In genomic region chr5:10578292-10578663, GRCh38 we compare ENCODE assay signal across 16 cellular contexts. TPM values are rescaled to one million over a fixed set of nuclear protein-coding genes. Genes with fewer than 3 reads are reported as not detected.
A peak's percentile ranks its signal among the peaks of the same experiment; 100 is the strongest.
DNase-seq lines count a peak whose midpoint lies in the region; ATAC-seq, FAIRE-seq and TF ChIP-seq lines count a peak whose summit lies in the region.
"Had no signal": no experiment of that assay in that cellular context is flagged by ENCODE, and none has a peak within 500 bp of the region (broad histone marks: within the 10 kb centered on the region; RNA-seq: fewer than 3 reads in every experiment).

No MANE protein-coding gene starts in this region.

- H3K4me1 ChIP-seq in liver (ENCODE audit: control insufficient read depth in 4 of 4, insufficient read depth in 4 of 4, low read length in 3 of 4): peaks cover 0 to 25% (median 10%) of the 10 kb centered on the region in 4 donors
- H3K4me1 ChIP-seq in HepG2 (ENCODE audit: insufficient read depth, low read length): no peaks in the 10 kb centered on the region
- H3K4me1 ChIP-seq in endothelial cell of umbilical vein (ENCODE audit: control insufficient read depth, extremely low read depth, insufficient read depth, low read length): peaks cover 12% of the 10 kb centered on the region
- H3K4me1 ChIP-seq in vagina: peaks cover 25% of the 10 kb centered on the region
- H3K4me1 ChIP-seq: breast epithelium, pancreas had no signal

- peaks cover 60 to 67% (median 62%) of the 10 kb centered on the region in 3 donors for H3K4me1 Mint-ChIP-seq in IgD-negative memory B cell

- H3K27me3 ChIP-seq in liver (ENCODE audit: control insufficient read depth in 4 of 4, insufficient read depth in 4 of 4, low read length in 3 of 4) (no peaks in the 10 kb centered on the region), HepG2 (ENCODE audit: control insufficient read depth in 1 of 2, insufficient read depth in 2 of 2, low read length in 2 of 2) (peaks cover 0 to 3% of the 10 kb centered on the region in 2 experiments; a peak in 1 of 5 replicates), endothelial cell of umbilical vein (ENCODE audit: control insufficient read depth in 2 of 2, insufficient read depth in 2 of 2, low read length in 2 of 2) (no peaks in the 10 kb centered on the region), vagina (no peaks in the 10 kb centered on the region)
- H3K27me3 ChIP-seq: breast epithelium, pancreas, upper lobe of left lung had no signal

- POLR2A ChIA-PET in HepG2 (lab: Yijun Ruan, JAX) (no interaction called here), endothelial cell of umbilical vein (lab: Charles Lee) (interaction anchor here (0.8 kb wide), 1 partner anchor 12 kb away, joined by 3 read pairs; no protein-coding TSS in a partner anchor)

- dilution Hi-C loops in endothelial cell of umbilical vein (cut with MboI; ENCODE audit: extremely low pct_ligation_motif_present, low sequenced_read_pairs): no loop called here

- H3K27ac ChIP-seq in liver (ENCODE audit: low read depth in 1 of 2, low read length in 2 of 2): peak overlapping the region; percentile 19 to 46
- H3K27ac ChIP-seq in HepG2 (ENCODE audit: extremely low read length, insufficient read depth, low read length): no peak overlapping the region
- H3K27ac ChIP-seq in endothelial cell of umbilical vein (ENCODE audit: insufficient read depth, low read depth, low read length): peak overlapping the region; percentile 32
- H3K27ac ChIP-seq in vagina: peak overlapping the region; percentile 34

- in situ Hi-C loops in HepG2 (cut with HindIII; ENCODE audit: extremely low pct_ligation_motif_present, low pct_unique_long_range_greater_than_20kb): no loop called here

- peak overlapping the region in 2 of 3 donors; percentile 84 to 92 for H3K27ac Mint-ChIP-seq in IgD-negative memory B cell
- H3K27ac Mint-ChIP-seq: activated CD8-positive, alpha-beta T cell treated with anti-CD3 and anti-CD28 coated beads for 36 hours had no signal

- H3K4me3 Mint-ChIP-seq in IgD-negative memory B cell: peak overlapping the region in 3 of 4 donors; percentile 29 to 87 (median 46)
- H3K4me3 Mint-ChIP-seq: activated CD8-positive, alpha-beta T cell treated with anti-CD3 and anti-CD28 coated beads for 36 hours had no signal

- H3K4me2 ChIP-seq in HepG2 (ENCODE audit: low read depth, low read length) (no peak overlapping the region), endothelial cell of umbilical vein (ENCODE audit: insufficient read depth, low read length) (no peak overlapping the region)

- H3K36me3 Mint-ChIP-seq in IgD-negative memory B cell: peaks cover 4% of the 10 kb centered on the region

- no peak for TF ChIP-seq EP300 in HepG2 (IDR thresholded peaks at IDR 0.05; ENCODE audit: low read depth in 2 of 2, low read length in 2 of 2)
- TF ChIP-seq EP300 in HepG2 (CRISPR knock-in tag; IDR thresholded peaks at IDR 0.05; ENCODE audit: borderline replicate concordance): no peak

- H4K20me1 ChIP-seq in HepG2 (ENCODE audit: insufficient read depth, low read length) (no peaks in the 10 kb centered on the region), endothelial cell of umbilical vein (replicated peaks; ENCODE audit: control insufficient read depth, extremely low read depth, insufficient read depth, low read length) (no peaks in the 10 kb centered on the region)

- peaks cover 1% of the 10 kb centered on the region for H3K27me3 Mint-ChIP-seq in IgD-negative memory B cell

- no peak for FAIRE-seq in HepG2 (lab: Jason Lieb, UNC)
- no peak for FAIRE-seq in endothelial cell of umbilical vein (lab: Jason Lieb, UNC)
- FAIRE-seq: pancreas had no signal

- H2AFZ ChIP-seq in HepG2 (ENCODE audit: low read length) (no peak overlapping the region), endothelial cell of umbilical vein (ENCODE audit: low read depth, low read length) (no peak overlapping the region)

- H3K36me3 ChIP-seq in liver (ENCODE audit: control insufficient read depth in 4 of 4, insufficient read depth in 3 of 4, low read depth in 1 of 4, low read length in 3 of 4): no peaks in the 10 kb centered on the region
- no peaks in the 10 kb centered on the region for H3K36me3 ChIP-seq in HepG2 (replicated peaks in 1 of 2; ENCODE audit: control insufficient read depth in 1 of 2, insufficient read depth in 2 of 2, low read length in 2 of 2)
- no peaks in the 10 kb centered on the region for H3K36me3 ChIP-seq in endothelial cell of umbilical vein (ENCODE audit: control insufficient read depth in 2 of 2, extremely low read depth in 1 of 2, insufficient read depth in 2 of 2, low read length in 2 of 2)
- no peaks in the 10 kb centered on the region for H3K36me3 ChIP-seq in vagina
- H3K36me3 ChIP-seq: breast epithelium, pancreas, upper lobe of left lung had no signal

- TF ChIP-seq RAD21 in liver (IDR thresholded peaks at IDR 0.05) (no peak), HepG2 (CRISPR knock-in tag; IDR thresholded peaks at IDR 0.05) (no peak)

- intact Hi-C loops in HepG2 (cut with micrococcal nuclease; ENCODE audit: unreplicated experiment) (no loop called here), endothelial cell of umbilical vein (cut with micrococcal nuclease) (no loop called here), vagina (cut with DNase I) (no loop called here)

- BruUV-seq in HepG2 (replicated peaks; lab: Mats Ljungman, UMichigan) (no TSS peak), endothelial cell of umbilical vein (replicated peaks; lab: Mats Ljungman, UMichigan) (no TSS peak)

- ATAC-seq in HepG2 (no peak), GM21360 (IDR thresholded peaks at IDR 0.05; ENCODE audit: unreplicated experiment) (no peak)
- ATAC-seq: activated CD8-positive, alpha-beta T cell treated with anti-CD3 and anti-CD28 coated beads for 36 hours had no signal

- H3K4me3 ChIP-seq in liver (ENCODE audit: low read depth in 1 of 3, low read length in 3 of 3): no peak overlapping the region
- H3K4me3 ChIP-seq in HepG2 (replicated peaks in 1 of 3; ENCODE audit: insufficient read depth in 1 of 3, low read depth in 2 of 3, low read length in 3 of 3): no peak overlapping the region
- no peak overlapping the region for H3K4me3 ChIP-seq in endothelial cell of umbilical vein (replicated peaks in 1 of 3; ENCODE audit: insufficient read depth in 1 of 3, low read depth in 1 of 3, low read length in 3 of 3)
- no peak overlapping the region for H3K4me3 ChIP-seq in vagina
- H3K4me3 ChIP-seq: breast epithelium, mucosa of descending colon, pancreas, upper lobe of left lung had no signal

- peaks cover 0 to 1% (median 0%) of the 10 kb centered on the region in 3 donors for H3K9me3 Mint-ChIP-seq in IgD-negative memory B cell
- H3K9me3 Mint-ChIP-seq: activated CD8-positive, alpha-beta T cell treated with anti-CD3 and anti-CD28 coated beads for 36 hours had no signal

- CTCF ChIA-PET in HepG2 (lab: Yijun Ruan, JAX; ENCODE audit: low intra/inter-chr PET ratio, low total read pairs): no interaction called here
- CTCF ChIA-PET in endothelial cell of umbilical vein (lab: Charles Lee): interaction anchor here (1.0 to 5.3 kb wide), 7 partner anchors 9 to 111 kb away, joined by 3 to 31 read pairs (median 4); no protein-coding TSS in a partner anchor

- H3K9me3 ChIP-seq in liver (ENCODE audit: control insufficient read depth in 4 of 4, low read length in 3 of 4): no peaks in the 10 kb centered on the region
- H3K9me3 ChIP-seq in HepG2 (ENCODE audit: low read length): no peaks in the 10 kb centered on the region
- no peaks in the 10 kb centered on the region for H3K9me3 ChIP-seq in endothelial cell of umbilical vein (replicated peaks; ENCODE audit: control insufficient read depth, insufficient read depth, low read length)
- H3K9me3 ChIP-seq in vagina: no peaks in the 10 kb centered on the region
- H3K9me3 ChIP-seq: breast epithelium, mucosa of descending colon, pancreas, upper lobe of left lung had no signal

- no peak for DNase-seq in HepG2 (ENCODE audit: low spot score)
- DNase-seq in endothelial cell of umbilical vein (ENCODE audit: low read depth, low spot score): no peak
- peak in 1 of 2 donors; percentile 40 for DNase-seq in vagina (ENCODE audit: extremely low spot score in 2 of 2)
- no peak for DNase-seq in kidney glomerular epithelial cell (lab: John Stamatoyannopoulos, UW)
- no peak for DNase-seq in NCI-H2107 (lab: John Stamatoyannopoulos, UW)
- DNase-seq: activated CD8-positive, alpha-beta T cell treated with anti-CD3 and anti-CD28 coated beads for 36 hours; activated gamma-delta T cell treated with Interleukin-2 at 50 U/mL for 16 hours; foreskin melanocyte; NCI-H510A treated with DMSO at 0.1 percent for 48 hours; pancreas had no signal

- 82% methylated on average over 1 of the region's 1 CpG for WGBS in liver
- 14% methylated on average over 1 of the region's 1 CpG for WGBS in HepG2 (ENCODE audit: low lambda C conversion rate)

- H3K9ac ChIP-seq in liver (ENCODE audit: low read depth in 1 of 2, low read length in 2 of 2) (no peak overlapping the region), HepG2 (ENCODE audit: insufficient read depth, low read depth, low read length) (no peak overlapping the region), endothelial cell of umbilical vein (replicated peaks; ENCODE audit: extremely low read depth, insufficient read depth, low read length) (peak overlapping the region; percentile 31)

- H3K79me2 ChIP-seq in HepG2 (ENCODE audit: insufficient read depth, low read length) (no peaks in the 10 kb centered on the region), endothelial cell of umbilical vein (ENCODE audit: control insufficient read depth, insufficient read depth, low read length) (no peaks in the 10 kb centered on the region)

- H3K9me1 ChIP-seq in endothelial cell of umbilical vein (replicated peaks; ENCODE audit: control insufficient read depth, extremely low read depth, insufficient read depth, low read length): no peaks in the 10 kb centered on the region

- no peak for TF ChIP-seq CTCF in liver (IDR thresholded peaks at IDR 0.05; ENCODE audit: low read depth, low read length, missing input control)
- TF ChIP-seq CTCF in HepG2 (CRISPR knock-in tag; IDR thresholded peaks at IDR 0.05): no peak
- no peak for TF ChIP-seq CTCF in endothelial cell of umbilical vein (IDR thresholded peaks at IDR 0.05; ENCODE audit: extremely low read depth in 1 of 2, insufficient read depth in 1 of 2, low read depth in 1 of 2, low read length in 2 of 2)
- TF ChIP-seq CTCF in vagina (IDR thresholded peaks at IDR 0.05): no peak

- TF ChIP-seq POLR2A in HepG2 (IDR thresholded peaks at IDR 0.05; ENCODE audit: insufficient read depth in 1 of 2, low read depth in 2 of 2, low read length in 2 of 2) (no peak), endothelial cell of umbilical vein (IDR thresholded peaks at IDR 0.05; ENCODE audit: low read depth, low read length) (no peak), vagina (IDR thresholded peaks at IDR 0.05) (no peak)

RNA-seq across cellular contexts. Expression of gene ANKRD33B, which starts 14.4 kb away (rescaled TPM):
- total RNA-seq in liver (1 to 10 TPM in 1 of 2 donors, under 1 TPM in 1; 0.25 to 1.9 TPM), HepG2 (2016; rRNA removed; fragmentation: Illumina TruSeq; extraction: Trizol) (0.02 TPM in 1 of 2 replicates, not detected in the other), endothelial cell of umbilical vein (4.4 and 5.4 TPM in 2 replicates), vagina (14.2 TPM)
- polyA plus RNA-seq in liver (under 1 TPM in 1 of 2 donors, not detected in 1; 0.09 TPM), HepG2 (2011; rRNA removed) (not detected in 2 replicates), IgD-negative memory B cell (1.5 TPM), endothelial cell of umbilical vein (2.0 and 2.4 TPM in 2 replicates)
- total RNA-seq in HepG2 (2016; cell fraction: cytosol; rRNA removed; fragmentation: Illumina TruSeq; extraction: Trizol; ENCODE audit: low read depth): not detected in 2 replicates
- total RNA-seq in HepG2 (2016; cell fraction: insoluble cytoplasmic fraction; rRNA removed; fragmentation: Illumina TruSeq; extraction: Trizol): 0.02 and 0.03 TPM in 2 replicates
- 0.03 TPM in 1 of 2 replicates, not detected in the other for total RNA-seq in HepG2 (2016; cell fraction: membrane; rRNA removed; fragmentation: Illumina TruSeq; extraction: Trizol)
- 0.09 TPM in 1 of 2 replicates, not detected in the other for total RNA-seq in HepG2 (2016; cell fraction: nucleus; rRNA removed; fragmentation: Illumina TruSeq; extraction: Trizol)
- polyA plus RNA-seq in HepG2 (2011; cell fraction: cytosol; rRNA removed): not detected in 2 replicates
- polyA plus RNA-seq in HepG2 (2011; cell fraction: nucleus; rRNA removed): 0.02 and 0.03 TPM in 2 replicates
- not detected in 2 replicates for polyA plus RNA-seq in HepG2 (2012)
- not detected in 2 replicates for polyA plus RNA-seq in HepG2 (2016; cell fraction: cytosol; fragmentation: Illumina TruSeq; extraction: Trizol; ENCODE audit: low read depth)
- not detected in 2 replicates for polyA plus RNA-seq in HepG2 (2016; cell fraction: insoluble cytoplasmic fraction; fragmentation: Illumina TruSeq; extraction: Trizol; ENCODE audit: low read depth)
- polyA plus RNA-seq in HepG2 (2016; cell fraction: membrane; fragmentation: Illumina TruSeq; extraction: Trizol; ENCODE audit: low read depth): not detected in 2 replicates
- 0.11 TPM in 1 of 2 replicates, not detected in the other for polyA plus RNA-seq in HepG2 (2016; cell fraction: nucleus; fragmentation: Illumina TruSeq; extraction: Trizol; ENCODE audit: insufficient read depth, low read depth)
- 0.02 and 9.0 TPM in 2 replicates for polyA minus RNA-seq in HepG2 (2011; rRNA and poly(A)+ RNA removed; ENCODE audit: low replicate concordance)
- polyA minus RNA-seq in HepG2 (2011; cell fraction: cytosol; rRNA and poly(A)+ RNA removed): 0.09 TPM in 1 of 2 replicates, not detected in the other
- not detected in 2 replicates for polyA minus RNA-seq in HepG2 (2011; cell fraction: nucleus; rRNA and poly(A)+ RNA removed)
- polyA plus RNA-seq in endothelial cell of umbilical vein (2011; cell fraction: cytosol; rRNA removed): 1.8 and 2.0 TPM in 2 replicates
- polyA plus RNA-seq in endothelial cell of umbilical vein (2011; cell fraction: nucleus; rRNA removed): 5.4 and 6.0 TPM in 2 replicates
- polyA plus RNA-seq in endothelial cell of umbilical vein (2012): 3.8 and 4.0 TPM in 2 replicates
- polyA minus RNA-seq in endothelial cell of umbilical vein: 7.7 and 8.4 TPM in 2 replicates
- 8.7 TPM for polyA minus RNA-seq in endothelial cell of umbilical vein (2011; cell fraction: cytosol; rRNA and poly(A)+ RNA removed)
- 6.5 and 8.6 TPM in 2 replicates for polyA minus RNA-seq in endothelial cell of umbilical vein (2011; cell fraction: nucleus; rRNA and poly(A)+ RNA removed)
